ENCODE assay signal across 13 cellular contexts in the genomic region with DNA sequence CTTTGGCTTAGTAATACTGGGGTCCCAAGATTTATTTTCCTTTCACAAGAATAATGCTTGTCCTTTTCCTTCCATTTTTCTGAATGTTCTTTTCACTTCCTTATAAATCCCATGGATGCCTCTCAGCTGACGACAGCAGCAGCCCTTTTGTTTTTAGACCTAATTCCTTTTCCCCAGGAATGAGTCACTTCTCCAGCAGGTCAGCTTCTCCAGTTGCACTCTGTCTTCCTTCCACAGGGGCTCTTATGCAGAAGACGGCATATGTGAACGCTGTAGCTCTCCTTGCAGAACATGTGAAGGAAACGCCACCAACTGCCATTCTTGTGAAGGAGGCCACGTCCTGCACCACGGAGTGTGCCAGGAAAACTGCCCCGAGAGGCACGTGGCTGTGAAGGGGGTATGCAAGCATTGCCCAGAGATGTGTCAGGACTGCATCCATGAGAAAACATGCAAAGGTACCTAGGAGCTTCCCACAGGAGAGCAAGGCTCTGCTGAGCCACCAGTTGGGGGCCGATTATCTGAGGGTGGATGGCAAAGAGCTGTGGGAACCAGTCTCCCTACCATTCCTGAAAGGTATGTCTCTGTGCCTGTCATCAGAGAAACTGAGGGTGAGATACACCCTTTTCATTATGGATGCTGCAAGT.
DNase-seq lines count a peak whose midpoint lies in the region; ATAC-seq and TF ChIP-seq lines count a peak whose summit lies in the region.
"Had no signal": no experiment of that assay in that cellular context is flagged by ENCODE, and none has a peak within 500 bp of the region (broad histone marks: within the 10 kb centered on the region; RNA-seq: fewer than 3 reads in every experiment).

No MANE protein-coding gene starts in this region.

- no peak overlapping the region for H3K27ac ChIP-seq in aorta (ENCODE audit: low read depth in 1 of 2, low read length in 2 of 2)
- no peak overlapping the region for H3K27ac ChIP-seq in body of pancreas
- H3K27ac ChIP-seq: thyroid gland had no signal

- no peaks in the 10 kb centered on the region for H3K4me1 Mint-ChIP-seq in natural killer cell treated with Interleukin-12 subunit alpha and Interleukin-12 subunit beta and Interleukin-15 and Interleukin-18, amount 100 ng/mL, for 72 hours (ENCODE audit: low read depth in 2 of 2)
- H3K4me1 Mint-ChIP-seq: activated naive CD4-positive, alpha-beta T cell treated with anti-CD3 and anti-CD28 coated beads, Interleukin-2, amount 50 U/mL, for 24 hours had no signal

- H3K27me3 ChIP-seq in aorta (ENCODE audit: control insufficient read depth in 1 of 2, insufficient read depth in 2 of 2, low read length in 1 of 2) (no peaks in the 10 kb centered on the region), body of pancreas (no peaks in the 10 kb centered on the region)
- H3K27me3 ChIP-seq: thyroid gland had no signal

- H3K9me3 ChIP-seq in aorta (ENCODE audit: control insufficient read depth, low read length) = no peaks in the 10 kb centered on the region
- H3K9me3 ChIP-seq in body of pancreas = no peaks in the 10 kb centered on the region
- H3K9me3 ChIP-seq: thyroid gland had no signal

- no peak for TF ChIP-seq POLR2A in body of pancreas (IDR thresholded peaks at IDR 0.05)

- 21 to 26% methylated on average over 9 of the region's 9 CpGs for WGBS in aorta, 2 donors
- WGBS in body of pancreas, 2 donors = 71 to 86% methylated on average over 9 of the region's 9 CpGs

- H3K4me1 ChIP-seq in aorta (ENCODE audit: control insufficient read depth in 1 of 2, insufficient read depth in 2 of 2, low read length in 2 of 2) (no peaks in the 10 kb centered on the region), body of pancreas (no peaks in the 10 kb centered on the region)
- H3K4me1 ChIP-seq: thyroid gland had no signal

- ATAC-seq in Right ventricle myocardium inferior (no peak), aorta (ENCODE audit: low FRiP score) (no peak), body of pancreas (no peak)
- no peak for ATAC-seq in natural killer cell treated with Interleukin-12 subunit alpha and Interleukin-12 subunit beta and Interleukin-15 and Interleukin-18, amount 100 ng/mL, for 72 hours

- no peak overlapping the region for H3K4me3 ChIP-seq in AG09309 (ENCODE audit: control insufficient read depth, low read depth, low read length)
- H3K4me3 ChIP-seq in aorta (ENCODE audit: low read length in 2 of 2) = no peak overlapping the region
- no peak overlapping the region for H3K4me3 ChIP-seq in body of pancreas
- H3K4me3 ChIP-seq: thyroid gland had no signal

- peaks cover 9% of the 10 kb centered on the region in 2 donors for H3K27me3 Mint-ChIP-seq in natural killer cell treated with Interleukin-12 subunit alpha and Interleukin-12 subunit beta and Interleukin-15 and Interleukin-18, amount 100 ng/mL, for 72 hours

- H3K36me3 Mint-ChIP-seq in natural killer cell treated with Interleukin-12 subunit alpha and Interleukin-12 subunit beta and Interleukin-15 and Interleukin-18, amount 100 ng/mL, for 72 hours = no peaks in the 10 kb centered on the region
- H3K36me3 Mint-ChIP-seq: activated naive CD4-positive, alpha-beta T cell treated with anti-CD3 and anti-CD28 coated beads, Interleukin-2, amount 50 U/mL, for 24 hours had no signal

- H3K9me3 Mint-ChIP-seq in natural killer cell treated with Interleukin-12 subunit alpha and Interleukin-12 subunit beta and Interleukin-15 and Interleukin-18, amount 100 ng/mL, for 72 hours = no peaks in the 10 kb centered on the region
- H3K9me3 Mint-ChIP-seq: activated naive CD4-positive, alpha-beta T cell treated with anti-CD3 and anti-CD28 coated beads, Interleukin-2, amount 50 U/mL, for 24 hours had no signal

- no peak overlapping the region for H3K27ac Mint-ChIP-seq in natural killer cell treated with Interleukin-12 subunit alpha and Interleukin-12 subunit beta and Interleukin-15 and Interleukin-18, amount 100 ng/mL, for 72 hours
- H3K27ac Mint-ChIP-seq: activated naive CD4-positive, alpha-beta T cell treated with anti-CD3 and anti-CD28 coated beads, Interleukin-2, amount 50 U/mL, for 24 hours had no signal

- TF ChIP-seq CTCF in AG09309 (IDR thresholded peaks at IDR 0.05; ENCODE audit: control insufficient read depth, insufficient read depth, low read depth, low read length, missing control alignments) (no peak), body of pancreas (IDR thresholded peaks at IDR 0.05) (no peak)

- intact Hi-C loops in Right ventricle myocardium inferior (cut with DNase I) (no loop called here), aorta (cut with DNase I) (no loop called here), body of pancreas (cut with DNase I) (no loop called here)

- no peaks in the 10 kb centered on the region for H3K36me3 ChIP-seq in aorta (ENCODE audit: control insufficient read depth in 1 of 2, insufficient read depth in 2 of 2, low read length in 1 of 2)
- H3K36me3 ChIP-seq in body of pancreas (replicated peaks in 1 of 2; ENCODE audit: insufficient read depth in 1 of 2, low read depth in 2 of 2) = no peaks in the 10 kb centered on the region
- H3K36me3 ChIP-seq: thyroid gland had no signal

- peak; percentile 33 for DNase-seq in AG09309 (ENCODE audit: low read depth)
- peak; percentile 21 for DNase-seq in NCI-H226
- peak; percentile 87 for DNase-seq in dermis blood vessel endothelial cell
- DNase-seq in myocyte (ENCODE audit: low read depth) = peak; percentile 61
- DNase-seq in Right ventricle myocardium inferior (ENCODE audit: missing footprints) = no peak
- DNase-seq in aorta = no peak
- DNase-seq in natural killer cell treated with Interleukin-12 subunit alpha and Interleukin-12 subunit beta and Interleukin-15 and Interleukin-18, amount 100 ng/mL, for 72 hours (ENCODE audit: low spot score) = no peak
- no peak for DNase-seq in body of pancreas
- DNase-seq: NCI-H1417 treated with DMSO at 0.1 percent for 48 hours, NCI-H748 treated with DMSO at 0.1 percent for 48 hours, T-helper 1 cell, thyroid gland had no signal

- H3K4me3 Mint-ChIP-seq in natural killer cell treated with Interleukin-12 subunit alpha and Interleukin-12 subunit beta and Interleukin-15 and Interleukin-18, amount 100 ng/mL, for 72 hours = no peak overlapping the region
- H3K4me3 Mint-ChIP-seq: activated naive CD4-positive, alpha-beta T cell treated with anti-CD3 and anti-CD28 coated beads, Interleukin-2, amount 50 U/mL, for 24 hours had no signal

Comparison
In these comparisons a context has a peak if more than half of its experiments do, and no peak if none do; other contexts are left out.
1. DNase-seq: peak in AG09309 (single experiment), NCI-H226 (single experiment), dermis blood vessel endothelial cell (single experiment) and myocyte (single experiment); none in Right ventricle myocardium inferior (single experiment), aorta (0 of 2), natural killer cell treated with Interleukin-12 subunit alpha and Interleukin-12 subunit beta and Interleukin-15 and Interleukin-18, amount 100 ng/mL, for 72 hours (single experiment) and body of pancreas (0 of 4).